Comparison of ENCODE assay signal across 18 cellular contexts in the genomic region with DNA sequence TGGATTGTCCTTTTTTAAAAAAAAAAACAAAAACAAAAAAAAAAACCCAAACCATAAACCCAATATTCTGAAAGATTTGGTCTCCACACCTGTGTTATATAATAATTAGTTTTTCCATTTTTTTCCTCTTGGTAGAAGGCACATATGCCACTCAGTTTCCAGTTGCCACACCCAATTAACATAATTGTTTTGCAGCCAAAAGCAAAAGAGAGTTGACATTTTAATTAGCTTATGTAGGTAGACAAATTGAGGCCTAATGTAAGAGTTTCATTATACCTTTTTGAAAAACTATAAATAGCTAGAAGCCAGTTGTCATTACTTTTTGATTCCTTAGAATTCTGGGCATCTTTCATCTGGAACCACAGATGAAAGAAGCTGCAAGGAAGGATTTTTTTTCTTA. TPM values are rescaled to one million over a fixed set of nuclear protein-coding genes. Genes with fewer than 3 reads are reported as not detected.
DNase-seq lines count a peak whose midpoint lies in the region; TF ChIP-seq lines count a peak whose summit lies in the region.
"Had no signal": no experiment of that assay in that cellular context is flagged by ENCODE, and none has a peak within 500 bp of the region (broad histone marks: within the 10 kb centered on the region; RNA-seq: fewer than 3 reads in every experiment).

No MANE protein-coding gene starts in this region.

- no peak overlapping the region for H3K27ac ChIP-seq in uterus
- H3K27ac ChIP-seq: 22Rv1, A549, C4-2B had no signal

- intact Hi-C loops in uterus (cut with DNase I; ENCODE audit: low total_unique reads) = no loop called here

- DNase-seq in DMS 273 (lab: John Stamatoyannopoulos, UW; ENCODE audit: unreplicated experiment) (peak; percentile 21), DMS 273 treated with DMSO at 0.1 percent for 48 hours (lab: John Stamatoyannopoulos, UW) (no peak), COR-L47 (lab: John Stamatoyannopoulos, UW) (peak; percentile 0), NCI-H2171 treated with DMSO at 0.1 percent for 48 hours (lab: John Stamatoyannopoulos, UW) (peak; percentile 59), cerebellar cortex (ENCODE audit: low spot score) (peak; percentile 61), uterus (no peak), GM19238 (ENCODE audit: insufficient read length, low spot score) (no peak)
- DNase-seq in activated naive CD4-positive, alpha-beta T cell treated with anti-CD3 and anti-CD28 coated beads, Interleukin-2, amount 50 U/mL, for 16 hours = no peak
- DNase-seq: AML-193; CD4-positive, alpha-beta T cell; GDM1; HCEC 1CT; HFFc6; IMR-90 had no signal

- no peak for TF ChIP-seq CTCF in uterus (IDR thresholded peaks at IDR 0.05)

- no peaks in the 10 kb centered on the region for H3K4me1 ChIP-seq in uterus
- H3K4me1 ChIP-seq: A549 had no signal

- TF ChIP-seq POLR2A in uterus (IDR thresholded peaks at IDR 0.05) = no peak

- no peak overlapping the region for H3K4me3 ChIP-seq in uterus
- H3K4me3 ChIP-seq: A549, GM23338 had no signal

- no peaks in the 10 kb centered on the region for H3K9me3 ChIP-seq in uterus
- H3K9me3 ChIP-seq: A549 had no signal

- H3K36me3 ChIP-seq in uterus = no peaks in the 10 kb centered on the region

- no peaks in the 10 kb centered on the region for H3K27me3 ChIP-seq in uterus

RNA-seq across cellular contexts. Expression of gene PTPN11, which starts 21.0 kb away (rescaled TPM):
- 100 to 1,000 TPM in 2 of 4 donors, 10 to 100 TPM in 2; 45.3 to 116 (median 76.9) TPM for total RNA-seq in uterus

RNA-seq across cellular contexts. Expression of gene RPL6, which starts 30.4 kb away (rescaled TPM):
- total RNA-seq in uterus = 1,000 to 10,000 TPM; 1,278 to 1,553 (median 1,492) TPM

RNA-seq across cellular contexts. Expression of gene HECTD4, which starts 57.5 kb away (rescaled TPM):
- total RNA-seq in uterus = 10 to 100 TPM; 15.9 to 72.9 (median 45.2) TPM

Comparison
In these comparisons a context has a peak if more than half of its experiments do, and no peak if none do; other contexts are left out.
1. DNase-seq: peak in DMS 273 (single experiment), COR-L47 (single experiment), NCI-H2171 treated with DMSO at 0.1 percent for 48 hours (single experiment) and cerebellar cortex (single experiment); none in DMS 273 treated with DMSO at 0.1 percent for 48 hours (single experiment), uterus (0 of 2), GM19238 (single experiment) and activated naive CD4-positive, alpha-beta T cell treated with anti-CD3 and anti-CD28 coated beads, Interleukin-2, amount 50 U/mL, for 16 hours (single experiment).